Comparison of ENCODE assay signal across 17 cellular contexts in genomic region chr9:131259432-131259885, GRCh38. TPM values are rescaled to one million over a fixed set of nuclear protein-coding genes. Genes with fewer than 3 reads are reported as not detected.
DNase-seq lines count a peak whose midpoint lies in the region; ATAC-seq and TF ChIP-seq lines count a peak whose summit lies in the region.
"Had no signal": no experiment of that assay in that cellular context is flagged by ENCODE, and none has a peak within 500 bp of the region (broad histone marks: within the 10 kb centered on the region; RNA-seq: fewer than 3 reads in every experiment).

No MANE protein-coding gene starts in this region.

- no peak overlapping the region for H2BK15ac ChIP-seq in neuronal stem cell (ENCODE audit: low read length)

- no peak overlapping the region for H3K4me3 Mint-ChIP-seq in activated T-cell treated with anti-CD3 and anti-CD28 coated beads, Interleukin-2, amount 50 U/mL, for 24 hours
- H3K4me3 Mint-ChIP-seq in GM23338, result no peak overlapping the region
- H3K4me3 Mint-ChIP-seq in dendritic cell treated with granulocyte-macrophage colony-stimulating factor and Interleukin-4, amounts not matched to agents 40 ng/mL and 50 ng/mL, for 4 days, result no peak overlapping the region

- H4K91ac ChIP-seq in neuronal stem cell (ENCODE audit: low read depth, low read length, poor library complexity), result no peak overlapping the region

- peaks cover 67% of the 10 kb centered on the region for H3K4me1 Mint-ChIP-seq in activated T-cell treated with anti-CD3 and anti-CD28 coated beads, Interleukin-2, amount 50 U/mL, for 24 hours (ENCODE audit: low read depth)
- peaks cover 28% of the 10 kb centered on the region for H3K4me1 Mint-ChIP-seq in GM23338
- H3K4me1 Mint-ChIP-seq in dendritic cell treated with granulocyte-macrophage colony-stimulating factor and Interleukin-4, amounts not matched to agents 40 ng/mL and 50 ng/mL, for 4 days (ENCODE audit: low read depth), result peaks cover 93% of the 10 kb centered on the region

- H3F3A ChIP-seq in GM23338 (replicated peaks; ENCODE audit: low read depth), result 0 out of 2 replicates have a peak, but pooled peaks cover 4% of the 10 kb centered on the region

- no peak overlapping the region for H3K4me2 ChIP-seq in GM23338
- H3K4me2 ChIP-seq in neuronal stem cell (ENCODE audit: insufficient read depth, low read length, poor library complexity, severe bottlenecking), result no peak overlapping the region

- H3K27ac Mint-ChIP-seq in activated T-cell treated with anti-CD3 and anti-CD28 coated beads, Interleukin-2, amount 50 U/mL, for 24 hours, result peak overlapping the region; percentile 61
- H3K27ac Mint-ChIP-seq in GM23338, result no peak overlapping the region
- peak overlapping the region; percentile 90 for H3K27ac Mint-ChIP-seq in dendritic cell treated with granulocyte-macrophage colony-stimulating factor and Interleukin-4, amounts not matched to agents 40 ng/mL and 50 ng/mL, for 4 days

- H3K18ac ChIP-seq in neuronal stem cell (ENCODE audit: low read length), result no peak overlapping the region

- H2BK5ac ChIP-seq in neuronal stem cell (ENCODE audit: low read length), result no peak overlapping the region

- no peaks in the 10 kb centered on the region for H3K27me3 ChIP-seq in GM23338 (ENCODE audit: insufficient read depth)
- H3K27me3 ChIP-seq in neuronal stem cell (ENCODE audit: control insufficient read depth in 3 of 3, insufficient read depth in 3 of 3, low read depth in 1 of 3, low read length in 3 of 3), result no peaks in the 10 kb centered on the region
- H3K27me3 ChIP-seq: body of pancreas, colonic mucosa, testis had no signal

- no peak overlapping the region for H2BK120ac ChIP-seq in neuronal stem cell (ENCODE audit: low read depth, low read length)

- H2AFZ ChIP-seq in GM23338, result no peak overlapping the region
- H2AFZ ChIP-seq in neuronal stem cell (ENCODE audit: low read length), result no peak overlapping the region

- TF ChIP-seq CTCF in GM23338 (conservative IDR thresholded peaks at IDR 0.05; ENCODE audit: low read depth in 2 of 2), result no peak

- H3K9ac ChIP-seq in neuronal stem cell (ENCODE audit: low read depth, low read length, poor library complexity), result no peak overlapping the region

- no peak; the same call in 2 of the 3 replicates for ATAC-seq in GM23338
- ATAC-seq: body of pancreas, foreskin keratinocyte had no signal

- H3K9me3 Mint-ChIP-seq in activated T-cell treated with anti-CD3 and anti-CD28 coated beads, Interleukin-2, amount 50 U/mL, for 24 hours, result no peaks in the 10 kb centered on the region
- H3K9me3 Mint-ChIP-seq in GM23338, result no peaks in the 10 kb centered on the region
- H3K9me3 Mint-ChIP-seq in dendritic cell treated with granulocyte-macrophage colony-stimulating factor and Interleukin-4, amounts not matched to agents 40 ng/mL and 50 ng/mL, for 4 days, result no peaks in the 10 kb centered on the region

- intact Hi-C loops in dendritic cell treated with granulocyte-macrophage colony-stimulating factor and Interleukin-4, amounts not matched to agents 40 ng/mL and 50 ng/mL, for 4 days (cut with micrococcal nuclease), result no loop called here

- WGBS in neuronal stem cell (ENCODE audit: extremely low coverage in 2 of 2, insufficient read length in 2 of 2, insufficient replicate concordance in 1 of 2), 2 donors, result no CpG with 5 or more reads among the region's 12 CpGs

- no peaks in the 10 kb centered on the region for H4K20me1 ChIP-seq in GM23338 (replicated peaks; ENCODE audit: insufficient read depth)

- H3K27ac ChIP-seq in GM23338 (ENCODE audit: low read depth) (no peak overlapping the region), neuronal stem cell (replicated peaks; ENCODE audit: low read length) (no peak overlapping the region)
- H3K27ac ChIP-seq: body of pancreas, colonic mucosa, foreskin keratinocyte, testis had no signal

- peak overlapping the region; percentile 76 for H2AK5ac ChIP-seq in neuronal stem cell (ENCODE audit: low read depth, low read length)

- H3K4me3 ChIP-seq in GM23338 (no peak overlapping the region), neuronal stem cell (ENCODE audit: low read length in 2 of 2) (no peak overlapping the region)
- H3K4me3 ChIP-seq: body of pancreas, colonic mucosa, testis had no signal

- H4K8ac ChIP-seq in neuronal stem cell (ENCODE audit: low read depth, low read length), result no peak overlapping the region

- H2BK12ac ChIP-seq in neuronal stem cell (ENCODE audit: low read length), result peak overlapping the region; percentile 51

- H3K4ac ChIP-seq in neuronal stem cell (ENCODE audit: low read length), result no peak overlapping the region

- DNase-seq in activated T-cell treated with anti-CD3 and anti-CD28 coated beads, Interleukin-2, amount 50 U/mL, for 24 hours, result no peak
- DNase-seq in activated T-cell treated with anti-CD3 and anti-CD28 coated beads, Interleukin-2, amount 50 U/mL, for 48 hours, result no peak
- DNase-seq in GM23338 (ENCODE audit: low spot score) (peak; percentile 2), neuronal stem cell (ENCODE audit: low spot score) (no peak), NCI-H1092 treated with DMSO at 0.1 percent for 48 hours (lab: John Stamatoyannopoulos, UW) (no peak), SK-N-DZ (ENCODE audit: low spot score) (no peak), glomerular visceral epithelial cell (ENCODE audit: extremely low spot score) (no peak)
- DNase-seq: activated CD4-positive, CD25-positive, alpha-beta regulatory T cell; body of pancreas; colonic mucosa; foreskin keratinocyte; NCI-H187; NCI-H774; SIG-M5; testis had no signal

- H3K4me1 ChIP-seq in GM23338 (ENCODE audit: insufficient read depth) (no peaks in the 10 kb centered on the region), neuronal stem cell (ENCODE audit: control insufficient read depth in 2 of 2, insufficient read depth in 1 of 2, low read depth in 1 of 2, low read length in 2 of 2) (peaks cover 0 to 8% of the 10 kb centered on the region in 2 donors)
- H3K4me1 ChIP-seq: body of pancreas, colonic mucosa, foreskin keratinocyte had no signal

- peak overlapping the region; percentile 49 for H3K14ac ChIP-seq in neuronal stem cell (ENCODE audit: low read length)

- H3K36me3 Mint-ChIP-seq in activated T-cell treated with anti-CD3 and anti-CD28 coated beads, Interleukin-2, amount 50 U/mL, for 24 hours (ENCODE audit: low read depth), result peaks cover 72% of the 10 kb centered on the region
- no peaks in the 10 kb centered on the region; the same call in 2 of the 3 replicates for H3K36me3 Mint-ChIP-seq in GM23338 (ENCODE audit: low read depth)
- H3K36me3 Mint-ChIP-seq in dendritic cell treated with granulocyte-macrophage colony-stimulating factor and Interleukin-4, amounts not matched to agents 40 ng/mL and 50 ng/mL, for 4 days (ENCODE audit: low read depth), result peaks cover 74% of the 10 kb centered on the region

- H3K36me3 ChIP-seq in GM23338 (ENCODE audit: insufficient read depth) (no peaks in the 10 kb centered on the region), neuronal stem cell (replicated peaks in 1 of 2; ENCODE audit: control insufficient read depth in 2 of 2, insufficient read depth in 2 of 2, low read length in 2 of 2) (peaks cover 0 to 5% of the 10 kb centered on the region in 2 donors)
- H3K36me3 ChIP-seq: colonic mucosa had no signal

- no peaks in the 10 kb centered on the region for H3K79me2 ChIP-seq in GM23338 (replicated peaks; ENCODE audit: insufficient read depth)

- H3K9me3 ChIP-seq in neuronal stem cell (replicated peaks in 1 of 2; ENCODE audit: control insufficient read depth in 2 of 2, insufficient read depth in 1 of 2, low read depth in 1 of 2, low read length in 2 of 2), result no peaks in the 10 kb centered on the region
- H3K9me3 ChIP-seq: body of pancreas, colonic mucosa, testis had no signal

- H3K9me2 ChIP-seq in GM23338 (ENCODE audit: insufficient read depth), result no peaks in the 10 kb centered on the region

- H3K23ac ChIP-seq in neuronal stem cell (ENCODE audit: low read depth, low read length, poor library complexity), result peak overlapping the region; percentile 69

- no peaks in the 10 kb centered on the region for H3K27me3 Mint-ChIP-seq in activated T-cell treated with anti-CD3 and anti-CD28 coated beads, Interleukin-2, amount 50 U/mL, for 24 hours
- H3K27me3 Mint-ChIP-seq in GM23338 (ENCODE audit: insufficient read depth, low read depth, poor library complexity), result peaks cover 16% of the 10 kb centered on the region
- H3K27me3 Mint-ChIP-seq in dendritic cell treated with granulocyte-macrophage colony-stimulating factor and Interleukin-4, amounts not matched to agents 40 ng/mL and 50 ng/mL, for 4 days, result no peaks in the 10 kb centered on the region

- peaks cover 2% of the 10 kb centered on the region for H3K79me1 ChIP-seq in neuronal stem cell (ENCODE audit: low read depth, low read length)

TF ChIP-seq in GM23338, 12 proteins besides CTCF, POLR2A, EP300 and RAD21:
- TF ChIP-seq NANOG (IDR thresholded peaks at IDR 0.05; ENCODE audit: borderline replicate concordance) (no peak), EZH2 (IDR thresholded peaks at IDR 0.05; ENCODE audit: low read depth, unreplicated experiment) (no peak), EZH2phosphoT487 (IDR thresholded peaks at IDR 0.05; ENCODE audit: unreplicated experiment) (no peak), STAT1 (IDR thresholded peaks at IDR 0.05; ENCODE audit: unreplicated experiment) (no peak), ZNF331 (CRISPR knock-in tag; IDR thresholded peaks at IDR 0.05; ENCODE audit: low read depth) (no peak)

RNA-seq across cellular contexts. Expression of gene FAM78A, which starts 16.9 kb away (rescaled TPM):
- total RNA-seq in GM23338 (2014; rRNA removed; shearing (Covaris generic)), result 2.1 and 2.2 TPM in 2 replicates
- 0.57 and 0.75 TPM in 2 replicates for polyA plus RNA-seq in GM23338 (2016; fragmentation: Nextera tagmentation; extraction: Ambion mirVana)
- polyA plus RNA-seq in neuronal stem cell (2013, experiment 1 of 2), result 2.7 TPM
- polyA plus RNA-seq in neuronal stem cell (2013, experiment 2 of 2), result 2.5 TPM
- 0.96 and 1.3 TPM in 2 replicates for polyA plus RNA-seq in SK-N-DZ (2014; cell fraction: cytosol; rRNA removed)
- 0.56 and 0.67 TPM in 2 replicates for polyA plus RNA-seq in SK-N-DZ (2014; cell fraction: nucleus; rRNA removed)

RNA-seq across cellular contexts. Expression of gene PLPP7, which starts 30.1 kb away (rescaled TPM):
- 2.4 and 4.4 TPM in 2 replicates for total RNA-seq in GM23338 (2014; rRNA removed; shearing (Covaris generic))
- 1.6 and 2.0 TPM in 2 replicates for polyA plus RNA-seq in GM23338 (2016; fragmentation: Nextera tagmentation; extraction: Ambion mirVana)
- 4.2 TPM for polyA plus RNA-seq in neuronal stem cell (2013, experiment 1 of 2)
- 4.1 TPM for polyA plus RNA-seq in neuronal stem cell (2013, experiment 2 of 2)
- polyA plus RNA-seq in SK-N-DZ (2014; cell fraction: cytosol; rRNA removed), result 4.8 and 7.3 TPM in 2 replicates
- 6.4 and 9.9 TPM in 2 replicates for polyA plus RNA-seq in SK-N-DZ (2014; cell fraction: nucleus; rRNA removed)
- total RNA-seq: A673, foreskin keratinocyte had no signal
- polyA plus RNA-seq: foreskin keratinocyte had no signal
